15 cellular contexts compared by ENCODE assay signal in the genomic region with DNA sequence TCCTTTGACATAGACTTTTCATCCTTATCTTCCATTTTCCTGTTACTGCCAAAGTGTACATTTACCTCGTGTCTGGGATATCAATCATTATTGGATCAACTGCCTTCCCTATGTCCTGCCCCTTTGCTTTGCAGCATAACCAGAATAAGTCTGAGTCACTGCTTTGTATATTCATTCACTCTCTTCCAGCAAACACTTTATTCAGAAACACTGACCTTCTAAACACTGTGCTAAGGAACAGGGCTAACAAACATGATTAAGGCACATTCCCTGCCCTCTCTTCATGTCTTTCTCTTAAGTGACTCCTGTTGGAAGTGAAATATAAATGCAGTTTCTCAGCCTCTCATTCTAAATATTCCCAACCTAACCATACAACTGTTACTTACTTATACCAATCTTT.
DNase-seq lines count a peak whose midpoint lies in the region; TF ChIP-seq lines count a peak whose summit lies in the region.
"Had no signal": no experiment of that assay in that cellular context is flagged by ENCODE, and none has a peak within 500 bp of the region (broad histone marks: within the 10 kb centered on the region; RNA-seq: fewer than 3 reads in every experiment).

No MANE protein-coding gene starts in this region.

- TF ChIP-seq CTCF in mammary epithelial cell (conservative IDR thresholded peaks at IDR 0.05 in 1 of 2, IDR thresholded peaks at IDR 0.05 in 1 of 2; ENCODE audit: extremely low read depth in 1 of 2, insufficient read depth in 1 of 2, low read depth in 1 of 2, low read length in 2 of 2) (peak in 1 of 2 donors; percentile 13), breast epithelium (IDR thresholded peaks at IDR 0.05) (no peak), choroid plexus epithelial cell (conservative IDR thresholded peaks at IDR 0.05; ENCODE audit: low read depth, low read length) (no peak)

- H3K9me3 ChIP-seq in mammary epithelial cell (replicated peaks; ENCODE audit: insufficient read depth, low read length) (no peaks in the 10 kb centered on the region), breast epithelium (no peaks in the 10 kb centered on the region)

- H3K27ac Mint-ChIP-seq in activated T-cell treated with anti-CD3 and anti-CD28 coated beads, Interleukin-2, amount 50 U/mL, for 24 hours, result no peak overlapping the region
- no peak overlapping the region for H3K27ac Mint-ChIP-seq in activated naive CD4-positive, alpha-beta T cell treated with anti-CD3 and anti-CD28 coated beads for 36 hours
- H3K27ac Mint-ChIP-seq: CD4-positive, alpha-beta T cell; T-cell had no signal

- no peak overlapping the region for H3K4me3 ChIP-seq in mammary epithelial cell (replicated peaks in 1 of 3; ENCODE audit: insufficient read depth in 1 of 3, low read depth in 2 of 3, low read length in 3 of 3)
- no peak overlapping the region for H3K4me3 ChIP-seq in breast epithelium
- H3K4me3 ChIP-seq in choroid plexus epithelial cell (ENCODE audit: low read depth, low read length), result no peak overlapping the region
- H3K4me3 ChIP-seq: PC-9 had no signal

- in situ Hi-C loops in mammary epithelial cell (cut with MboI; ENCODE audit: low sequenced_read_pairs in 2 of 2), result no loop called here

- no peak for TF ChIP-seq POLR2A in breast epithelium (IDR thresholded peaks at IDR 0.05)

- dilution Hi-C loops in mammary epithelial cell (cut with HindIII; ENCODE audit: low sequenced_read_pairs), result no loop called here

- CTCF ChIA-PET in mammary epithelial cell (lab: Charles Lee; ENCODE audit: low non-redundant PET), result no interaction called here
- CTCF ChIA-PET in activated naive CD4-positive, alpha-beta T cell treated with anti-CD3 and anti-CD28 coated beads for 36 hours (lab: Charles Lee), result interaction anchor here (0.6 to 1.1 kb wide), 2 partner anchors 66 to 143 kb away, joined by 3 read pairs; no protein-coding TSS in a partner anchor

- BruUV-seq in mammary epithelial cell (replicated peaks; lab: Mats Ljungman, UMichigan), result no TSS peak

- no peaks in the 10 kb centered on the region for H3K9me3 Mint-ChIP-seq in activated T-cell treated with anti-CD3 and anti-CD28 coated beads, Interleukin-2, amount 50 U/mL, for 24 hours
- H3K9me3 Mint-ChIP-seq in activated naive CD4-positive, alpha-beta T cell treated with anti-CD3 and anti-CD28 coated beads for 36 hours, result no peaks in the 10 kb centered on the region
- H3K9me3 Mint-ChIP-seq: CD4-positive, alpha-beta T cell; T-cell had no signal

- H3K27me3 ChIP-seq in mammary epithelial cell (ENCODE audit: insufficient read depth, low read length), result peaks cover 2% of the 10 kb centered on the region
- H3K27me3 ChIP-seq in breast epithelium, result no peaks in the 10 kb centered on the region

- H3K27ac ChIP-seq in mammary epithelial cell (ENCODE audit: insufficient read depth, low read depth, low read length), result no peak overlapping the region
- H3K27ac ChIP-seq in breast epithelium, result no peak overlapping the region
- H3K27ac ChIP-seq: PC-9 had no signal

- H3K79me2 ChIP-seq in mammary epithelial cell (ENCODE audit: insufficient read depth, low read length), result no peaks in the 10 kb centered on the region

- 67% methylated on average over 1 of the region's 1 CpG for WGBS in mammary epithelial cell (ENCODE audit: low coverage, missing lambda C conversion rate)

- no peaks in the 10 kb centered on the region for H3K4me1 Mint-ChIP-seq in activated T-cell treated with anti-CD3 and anti-CD28 coated beads, Interleukin-2, amount 50 U/mL, for 24 hours (ENCODE audit: low read depth)
- no peaks in the 10 kb centered on the region for H3K4me1 Mint-ChIP-seq in activated naive CD4-positive, alpha-beta T cell treated with anti-CD3 and anti-CD28 coated beads for 36 hours (ENCODE audit: low read depth)
- H3K4me1 Mint-ChIP-seq: T-cell had no signal

- H3K27me3 Mint-ChIP-seq in activated T-cell treated with anti-CD3 and anti-CD28 coated beads, Interleukin-2, amount 50 U/mL, for 24 hours, result peaks cover 29% of the 10 kb centered on the region
- H3K27me3 Mint-ChIP-seq in activated naive CD4-positive, alpha-beta T cell treated with anti-CD3 and anti-CD28 coated beads for 36 hours (ENCODE audit: low read depth), result peaks cover 22% of the 10 kb centered on the region

- no peaks in the 10 kb centered on the region for H3K36me3 ChIP-seq in mammary epithelial cell (ENCODE audit: insufficient read depth, low read length)
- H3K36me3 ChIP-seq in breast epithelium, result no peaks in the 10 kb centered on the region

- H3K4me3 Mint-ChIP-seq in activated T-cell treated with anti-CD3 and anti-CD28 coated beads, Interleukin-2, amount 50 U/mL, for 24 hours, result no peak overlapping the region
- no peak overlapping the region for H3K4me3 Mint-ChIP-seq in activated naive CD4-positive, alpha-beta T cell treated with anti-CD3 and anti-CD28 coated beads for 36 hours
- H3K4me3 Mint-ChIP-seq: CD4-positive, alpha-beta T cell; T-cell had no signal

- H4K20me1 ChIP-seq in mammary epithelial cell (ENCODE audit: insufficient read depth, low read length), result no peaks in the 10 kb centered on the region

- H2AFZ ChIP-seq in mammary epithelial cell (ENCODE audit: low read depth, low read length), result no peak overlapping the region
- H2AFZ ChIP-seq: PC-9 had no signal

- no peaks in the 10 kb centered on the region for H3K36me3 Mint-ChIP-seq in activated T-cell treated with anti-CD3 and anti-CD28 coated beads, Interleukin-2, amount 50 U/mL, for 24 hours (ENCODE audit: low read depth)
- H3K36me3 Mint-ChIP-seq in activated naive CD4-positive, alpha-beta T cell treated with anti-CD3 and anti-CD28 coated beads for 36 hours (ENCODE audit: low read depth), result no peaks in the 10 kb centered on the region
- H3K36me3 Mint-ChIP-seq: T-cell had no signal

- DNase-seq in mammary epithelial cell (peak; percentile 9), breast epithelium (ENCODE audit: low spot score in 2 of 2) (no peak), choroid plexus epithelial cell (ENCODE audit: low read depth) (peak; percentile 52), kidney tubule cell (ENCODE audit: low spot score) (peak; percentile 17), DMS114 treated with DMSO at 0.1 percent for 48 hours (lab: John Stamatoyannopoulos, UW; ENCODE audit: unreplicated experiment) (no peak), HuH-7.5 (ENCODE audit: low spot score) (no peak)
- DNase-seq in activated T-cell treated with anti-CD3 and anti-CD28 coated beads, Interleukin-2, amount 50 U/mL, for 24 hours, result no peak
- DNase-seq in activated naive CD4-positive, alpha-beta T cell treated with anti-CD3 and anti-CD28 coated beads for 36 hours, result no peak
- DNase-seq: 8988T; activated gamma-delta T cell treated with Interleukin-2 at 50 U/mL for 16 hours; CD4-positive, alpha-beta T cell; NCI-H2029 treated with DMSO at 0.1 percent for 48 hours; NCI-H526; PC-9; T-cell had no signal

- no peak overlapping the region for H3K4me2 ChIP-seq in mammary epithelial cell (ENCODE audit: insufficient read depth, low read depth, low read length)
- H3K4me2 ChIP-seq: PC-9 had no signal

- H3K9ac ChIP-seq in mammary epithelial cell (ENCODE audit: insufficient read depth, low read length), result no peak overlapping the region

- peaks cover 2% of the 10 kb centered on the region for H3K4me1 ChIP-seq in mammary epithelial cell (ENCODE audit: insufficient read depth, low read length)
- no peaks in the 10 kb centered on the region for H3K4me1 ChIP-seq in breast epithelium

- intact Hi-C loops in mammary epithelial cell (cut with micrococcal nuclease), result no loop called here
- intact Hi-C loops in breast epithelium (cut with DNase I; ENCODE audit: low total_unique reads), result no loop called here
- intact Hi-C loops in activated naive CD4-positive, alpha-beta T cell treated with anti-CD3 and anti-CD28 coated beads for 36 hours (cut with micrococcal nuclease), result no loop called here

Comparison
In these comparisons a context has a peak if more than half of its experiments do, and no peak if none do; other contexts are left out.
1. DNase-seq: peak in mammary epithelial cell (single experiment), choroid plexus epithelial cell (single experiment) and kidney tubule cell (single experiment); none in breast epithelium (0 of 2), activated T-cell treated with anti-CD3 and anti-CD28 coated beads, Interleukin-2, amount 50 U/mL, for 24 hours (single experiment), DMS114 treated with DMSO at 0.1 percent for 48 hours (single experiment), activated naive CD4-positive, alpha-beta T cell treated with anti-CD3 and anti-CD28 coated beads for 36 hours (single experiment) and HuH-7.5 (single experiment).